In genomic region chr10:121808835-121809234, GRCh38 we compare ENCODE assay signal across 1 cellular context.
TF ChIP-seq lines count a peak whose summit lies in the region.

No MANE protein-coding gene starts in this region.

TF ChIP-seq in HEK293, 187 proteins besides CTCF, POLR2A, EP300 and RAD21 (continued from another document):
- TF ChIP-seq ELK4 (IDR thresholded peaks at IDR 0.05; ENCODE audit: borderline replicate concordance, low read depth, low read length) (no peak), ZNF488 (tag by site-specific recombination; IDR thresholded peaks at IDR 0.05) (no peak), ZNF501 (tag by site-specific recombination; IDR thresholded peaks at IDR 0.05) (no peak), PRDM4 (tag by site-specific recombination; IDR thresholded peaks at IDR 0.05) (no peak), HOXC10 (CRISPR knock-in tag; IDR thresholded peaks at IDR 0.05) (no peak), ZIC2 (tag by site-specific recombination; IDR thresholded peaks at IDR 0.05) (no peak), PRDM6 (tag by site-specific recombination; IDR thresholded peaks at IDR 0.05) (peak; percentile 24; the same call in 1 of the 2 replicates), ZNF670 (tag by site-specific recombination; IDR thresholded peaks at IDR 0.05; ENCODE audit: low read depth) (no peak), SCRT1 (tag by site-specific recombination; IDR thresholded peaks at IDR 0.05; ENCODE audit: borderline replicate concordance) (no peak), ZNF518A (tag by site-specific recombination; conservative IDR thresholded peaks at IDR 0.05; ENCODE audit: low read depth) (no peak), ZNF837 (tag by site-specific recombination; IDR thresholded peaks at IDR 0.05) (no peak)
TF ChIP-seq in HEK293: peak in this region for 2.
